Comparison of ENCODE assay signal across 3 cellular contexts in the genomic region with DNA sequence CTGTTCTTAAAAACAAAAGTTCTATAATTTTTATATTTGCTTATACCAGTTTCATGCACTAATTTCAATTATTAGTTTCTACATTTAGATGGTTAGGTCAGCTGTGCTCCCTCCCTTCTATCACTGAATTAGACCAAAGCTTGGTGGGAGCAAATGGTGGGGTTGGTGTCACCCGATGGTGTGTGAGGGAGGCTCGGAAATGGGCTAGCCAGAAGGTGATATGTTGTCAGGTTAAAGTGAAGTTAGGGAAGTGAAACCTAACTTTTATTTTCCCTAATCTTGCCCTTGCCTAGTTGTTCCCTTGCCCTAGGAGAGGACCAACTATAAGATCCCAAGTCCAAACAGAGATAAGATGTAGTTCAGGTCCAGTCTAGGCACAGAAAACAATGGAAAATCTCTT.
TF ChIP-seq lines count a peak whose summit lies in the region.

No MANE protein-coding gene starts in this region.

TF ChIP-seq in GM12891, 5 proteins besides CTCF, POLR2A, EP300 and RAD21:
- peak; percentile 43; the same call in 1 of the 2 replicates for TF ChIP-seq SPI1 (IDR thresholded peaks at IDR 0.05; ENCODE audit: low read depth, low read length)
- TF ChIP-seq TAF1 (IDR thresholded peaks at IDR 0.05; ENCODE audit: low read depth, low read length) = no peak
TF ChIP-seq in GM12891: peak in this region for 1.

TF ChIP-seq in HEK293, 187 proteins besides CTCF, POLR2A, EP300 and RAD21:
- TF ChIP-seq, protein P1, sequence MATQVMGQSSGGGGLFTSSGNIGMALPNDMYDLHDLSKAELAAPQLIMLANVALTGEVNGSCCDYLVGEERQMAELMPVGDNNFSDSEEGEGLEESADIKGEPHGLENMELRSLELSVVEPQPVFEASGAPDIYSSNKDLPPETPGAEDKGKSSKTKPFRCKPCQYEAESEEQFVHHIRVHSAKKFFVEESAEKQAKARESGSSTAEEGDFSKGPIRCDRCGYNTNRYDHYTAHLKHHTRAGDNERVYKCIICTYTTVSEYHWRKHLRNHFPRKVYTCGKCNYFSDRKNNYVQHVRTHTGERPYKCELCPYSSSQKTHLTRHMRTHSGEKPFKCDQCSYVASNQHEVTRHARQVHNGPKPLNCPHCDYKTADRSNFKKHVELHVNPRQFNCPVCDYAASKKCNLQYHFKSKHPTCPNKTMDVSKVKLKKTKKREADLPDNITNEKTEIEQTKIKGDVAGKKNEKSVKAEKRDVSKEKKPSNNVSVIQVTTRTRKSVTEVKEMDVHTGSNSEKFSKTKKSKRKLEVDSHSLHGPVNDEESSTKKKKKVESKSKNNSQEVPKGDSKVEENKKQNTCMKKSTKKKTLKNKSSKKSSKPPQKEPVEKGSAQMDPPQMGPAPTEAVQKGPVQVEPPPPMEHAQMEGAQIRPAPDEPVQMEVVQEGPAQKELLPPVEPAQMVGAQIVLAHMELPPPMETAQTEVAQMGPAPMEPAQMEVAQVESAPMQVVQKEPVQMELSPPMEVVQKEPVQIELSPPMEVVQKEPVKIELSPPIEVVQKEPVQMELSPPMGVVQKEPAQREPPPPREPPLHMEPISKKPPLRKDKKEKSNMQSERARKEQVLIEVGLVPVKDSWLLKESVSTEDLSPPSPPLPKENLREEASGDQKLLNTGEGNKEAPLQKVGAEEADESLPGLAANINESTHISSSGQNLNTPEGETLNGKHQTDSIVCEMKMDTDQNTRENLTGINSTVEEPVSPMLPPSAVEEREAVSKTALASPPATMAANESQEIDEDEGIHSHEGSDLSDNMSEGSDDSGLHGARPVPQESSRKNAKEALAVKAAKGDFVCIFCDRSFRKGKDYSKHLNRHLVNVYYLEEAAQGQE (tag by site-specific recombination; IDR thresholded peaks at IDR 0.05) = peak; percentile 51; the same call in 1 of the 2 replicates
- TF ChIP-seq, protein P2, sequence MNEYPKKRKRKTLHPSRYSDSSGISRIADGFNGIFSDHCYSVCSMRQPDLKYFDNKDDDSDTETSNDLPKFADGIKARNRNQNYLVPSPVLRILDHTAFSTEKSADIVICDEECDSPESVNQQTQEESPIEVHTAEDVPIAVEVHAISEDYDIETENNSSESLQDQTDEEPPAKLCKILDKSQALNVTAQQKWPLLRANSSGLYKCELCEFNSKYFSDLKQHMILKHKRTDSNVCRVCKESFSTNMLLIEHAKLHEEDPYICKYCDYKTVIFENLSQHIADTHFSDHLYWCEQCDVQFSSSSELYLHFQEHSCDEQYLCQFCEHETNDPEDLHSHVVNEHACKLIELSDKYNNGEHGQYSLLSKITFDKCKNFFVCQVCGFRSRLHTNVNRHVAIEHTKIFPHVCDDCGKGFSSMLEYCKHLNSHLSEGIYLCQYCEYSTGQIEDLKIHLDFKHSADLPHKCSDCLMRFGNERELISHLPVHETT (tag by site-specific recombination; IDR thresholded peaks at IDR 0.05) = no peak

TF ChIP-seq in GM12878, 131 proteins besides CTCF, POLR2A, EP300 and RAD21:
- TF ChIP-seq SMAD5 (IDR thresholded peaks at IDR 0.05; ENCODE audit: low read depth) = no peak
- peak; percentile 35; the same call in 1 of the 2 replicates for TF ChIP-seq SPI1 (IDR thresholded peaks at IDR 0.05; ENCODE audit: borderline replicate concordance, insufficient read depth, low read depth, low read length)
- no peak for TF ChIP-seq RCOR1 (conservative IDR thresholded peaks at IDR 0.05; ENCODE audit: low read depth, low read length)
